In the genomic region with DNA sequence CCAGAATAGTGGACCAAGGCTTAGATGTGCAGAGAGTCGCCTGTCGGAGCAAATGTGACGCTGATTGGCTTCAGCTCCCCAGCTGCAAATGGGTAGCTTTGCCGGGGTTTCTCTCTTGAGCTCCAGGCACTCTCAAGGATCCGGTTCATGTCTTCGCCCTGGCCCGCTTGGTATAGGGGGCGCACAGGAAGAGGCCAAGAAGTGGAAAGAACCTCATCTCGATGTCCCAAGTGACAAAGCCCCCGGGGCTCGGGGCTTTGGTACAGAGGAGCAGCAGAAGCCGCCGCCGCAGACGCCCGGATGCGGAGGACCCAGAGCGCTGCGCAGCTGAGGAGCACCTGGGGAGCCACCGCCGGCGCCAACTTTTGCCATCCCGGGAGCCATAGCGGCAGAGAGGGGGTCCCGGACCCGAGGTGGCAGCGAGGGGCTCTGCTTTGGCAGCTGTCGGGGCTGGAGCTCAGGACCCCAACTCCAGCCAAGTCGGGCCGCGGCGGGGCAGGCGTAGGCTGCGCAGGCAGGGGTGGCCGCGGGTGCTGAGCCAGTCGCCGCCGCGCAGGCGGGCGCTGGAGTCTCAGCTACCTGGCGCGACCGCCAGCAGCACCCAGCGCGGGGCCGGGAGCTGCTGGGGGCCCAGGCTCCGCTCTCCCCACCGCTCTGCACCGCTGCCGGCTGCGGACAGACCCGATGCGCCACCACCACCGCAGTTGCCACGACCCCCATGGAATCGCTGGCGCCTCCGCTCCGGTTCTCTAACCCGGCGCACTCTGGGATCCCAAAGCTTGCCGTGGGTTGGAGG, we compare ENCODE assay signal across 11 cellular contexts.
A peak's percentile ranks its signal among the peaks of the same experiment; 100 is the strongest.
DNase-seq lines count a peak whose midpoint lies in the region; ATAC-seq, FAIRE-seq and TF ChIP-seq lines count a peak whose summit lies in the region.
"Had no signal": no experiment of that assay in that cellular context is flagged by ENCODE, and none has a peak within 500 bp of the region (broad histone marks: within the 10 kb centered on the region; RNA-seq: fewer than 3 reads in every experiment).

No MANE protein-coding gene starts in this region.

- H3K36me3 ChIP-seq in ES-I3 (ENCODE audit: insufficient read depth, low read length): no peaks in the 10 kb centered on the region

- H3K36me3 Mint-ChIP-seq in stimulated activated naive B cell treated with anti-CD40 and anti-IgM and Interleukin-4, amounts not matched to agents 10 μg/mL and 1 μg/mL and 100 μg/mL, for 72 hours: no peaks in the 10 kb centered on the region
- H3K36me3 Mint-ChIP-seq: activated naive CD8-positive, alpha-beta T cell; CD8-positive, alpha-beta memory T cell had no signal

- H3K4me1 ChIP-seq in ES-I3 (ENCODE audit: insufficient read depth, low read length): no peaks in the 10 kb centered on the region

- no peak overlapping the region for H3K27ac Mint-ChIP-seq in stimulated activated naive B cell treated with anti-CD40 and anti-IgM and Interleukin-4, amounts not matched to agents 10 μg/mL and 1 μg/mL and 100 μg/mL, for 72 hours
- H3K27ac Mint-ChIP-seq: activated naive CD8-positive, alpha-beta T cell; CD8-positive, alpha-beta memory T cell; dendritic cell treated with granulocyte-macrophage colony-stimulating factor and Interleukin-4, amounts not matched to agents 40 ng/mL and 50 ng/mL, for 4 days had no signal

- DNase-seq in astrocyte of the hippocampus (ENCODE audit: low read depth, low spot score) (peak; percentile 2), iPS-NIHi7 (ENCODE audit: extremely low spot score) (peak; percentile 57), retina (peak; percentile 81), NOMO-1 (lab: John Stamatoyannopoulos, UW; ENCODE audit: unreplicated experiment in 2 of 2) (no peak), D721Med (ENCODE audit: insufficient read length, low spot score) (no peak)
- DNase-seq in stimulated activated naive B cell treated with anti-CD40 and anti-IgM and Interleukin-4, amounts not matched to agents 10 μg/mL and 1 μg/mL and 100 μg/mL, for 72 hours: no peak
- DNase-seq: CD8-positive, alpha-beta memory T cell had no signal

- no peaks in the 10 kb centered on the region for H3K4me1 Mint-ChIP-seq in stimulated activated naive B cell treated with anti-CD40 and anti-IgM and Interleukin-4, amounts not matched to agents 10 μg/mL and 1 μg/mL and 100 μg/mL, for 72 hours
- H3K4me1 Mint-ChIP-seq: CD8-positive, alpha-beta memory T cell had no signal

- no peak overlapping the region for H3K4me3 Mint-ChIP-seq in stimulated activated naive B cell treated with anti-CD40 and anti-IgM and Interleukin-4, amounts not matched to agents 10 μg/mL and 1 μg/mL and 100 μg/mL, for 72 hours
- H3K4me3 Mint-ChIP-seq: activated naive CD8-positive, alpha-beta T cell; CD8-positive, alpha-beta memory T cell; dendritic cell treated with granulocyte-macrophage colony-stimulating factor and Interleukin-4, amounts not matched to agents 40 ng/mL and 50 ng/mL, for 4 days had no signal

- TF ChIP-seq CTCF in D721Med (IDR thresholded peaks at IDR 0.05; ENCODE audit: insufficient read depth, missing control alignments): no peak

- peaks cover 0 to 5% of the 10 kb centered on the region in 2 donors for H3K9me3 Mint-ChIP-seq in stimulated activated naive B cell treated with anti-CD40 and anti-IgM and Interleukin-4, amounts not matched to agents 10 μg/mL and 1 μg/mL and 100 μg/mL, for 72 hours
- H3K9me3 Mint-ChIP-seq: dendritic cell treated with granulocyte-macrophage colony-stimulating factor and Interleukin-4, amounts not matched to agents 40 ng/mL and 50 ng/mL, for 4 days had no signal

- H3K9ac ChIP-seq in ES-I3 (ENCODE audit: low read depth, low read length): peak overlapping the region; percentile 46

- no peak for FAIRE-seq in D721Med (lab: Jason Lieb, UNC)

- peaks cover 34 to 47% of the 10 kb centered on the region in 2 donors for H3K27me3 Mint-ChIP-seq in stimulated activated naive B cell treated with anti-CD40 and anti-IgM and Interleukin-4, amounts not matched to agents 10 μg/mL and 1 μg/mL and 100 μg/mL, for 72 hours

- H3K9me3 ChIP-seq in ES-I3 (ENCODE audit: control insufficient read depth, insufficient read depth, low read length): no peaks in the 10 kb centered on the region; the same call in 1 of the 2 replicates

- no peak for ATAC-seq in HG02588 (IDR thresholded peaks at IDR 0.05; ENCODE audit: unreplicated experiment)
- ATAC-seq in stimulated activated naive B cell treated with anti-CD40 and anti-IgM and Interleukin-4, amounts not matched to agents 10 μg/mL and 1 μg/mL and 100 μg/mL, for 72 hours (replicated peaks): no peak

Comparison
In these comparisons a context has a peak if more than half of its experiments do, and no peak if none do; other contexts are left out.
1. DNase-seq: peak in astrocyte of the hippocampus (single experiment), iPS-NIHi7 (single experiment) and retina (single experiment); none in NOMO-1 (0 of 2), stimulated activated naive B cell treated with anti-CD40 and anti-IgM and Interleukin-4, amounts not matched to agents 10 μg/mL and 1 μg/mL and 100 μg/mL, for 72 hours (single experiment) and D721Med (single experiment).